Comparison of ENCODE assay signal across 16 cellular contexts in the genomic region with DNA sequence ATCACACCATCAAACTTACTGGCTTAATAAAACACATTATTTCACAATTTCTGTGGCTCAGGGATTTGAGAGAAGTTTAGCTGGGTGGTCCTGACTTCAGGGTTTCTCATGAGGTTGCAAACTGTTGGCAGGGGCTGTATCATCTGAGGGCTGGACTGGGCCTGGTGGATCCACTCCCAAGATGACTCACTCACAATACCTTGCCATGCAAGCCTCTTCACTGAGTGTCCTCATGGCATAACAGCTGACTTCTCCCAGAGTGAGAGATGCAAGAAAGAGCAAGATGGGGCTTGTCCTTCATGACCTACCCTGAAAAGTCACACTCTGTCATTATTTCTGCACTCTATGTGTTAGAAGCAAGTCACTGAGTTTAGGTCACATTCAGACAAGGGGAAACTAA.
"Had no signal": no experiment of that assay in that cellular context is flagged by ENCODE, and none has a peak within 500 bp of the region (broad histone marks: within the 10 kb centered on the region; RNA-seq: fewer than 3 reads in every experiment).

No MANE protein-coding gene starts in this region.

- ATAC-seq: gastroesophageal sphincter had no signal

- H3K4me3 Mint-ChIP-seq: activated naive CD4-positive, alpha-beta T cell treated with anti-CD3 and anti-CD28 coated beads, Interleukin-2, amount 50 U/mL, for 24 hours; activated T-cell treated with anti-CD3 and anti-CD28 coated beads, Interleukin-2, amount 50 U/mL, for 24 hours; T-helper 2 cell treated with Interferon-gamma antibody and Interleukin-4, amounts not matched to agents 5 μg/mL and 100 μg/mL, for 36 hours had no signal

- H3K9me3 ChIP-seq: gastroesophageal sphincter, right atrium auricular region, tibial artery, uterus had no signal

- H3K4me3 ChIP-seq: dorsolateral prefrontal cortex, gastroesophageal sphincter, right atrium auricular region, tibial artery, uterus had no signal

- H3K4me1 ChIP-seq: gastroesophageal sphincter, right atrium auricular region, tibial artery, uterus had no signal

- H3K9me3 Mint-ChIP-seq: T-helper 2 cell treated with Interferon-gamma antibody and Interleukin-4, amounts not matched to agents 5 μg/mL and 100 μg/mL, for 36 hours had no signal

- H3K36me3 Mint-ChIP-seq: activated naive CD4-positive, alpha-beta T cell treated with anti-CD3 and anti-CD28 coated beads, Interleukin-2, amount 50 U/mL, for 24 hours had no signal

- FAIRE-seq: endometrium, small intestine had no signal

- H3K4me1 Mint-ChIP-seq: activated naive CD4-positive, alpha-beta T cell treated with anti-CD3 and anti-CD28 coated beads, Interleukin-2, amount 50 U/mL, for 24 hours had no signal

- H3K27ac Mint-ChIP-seq: activated naive CD4-positive, alpha-beta T cell treated with anti-CD3 and anti-CD28 coated beads, Interleukin-2, amount 50 U/mL, for 24 hours; activated T-cell treated with anti-CD3 and anti-CD28 coated beads, Interleukin-2, amount 50 U/mL, for 24 hours; T-helper 2 cell treated with Interferon-gamma antibody and Interleukin-4, amounts not matched to agents 5 μg/mL and 100 μg/mL, for 36 hours had no signal

- H3K27me3 Mint-ChIP-seq: activated naive CD4-positive, alpha-beta T cell treated with anti-CD3 and anti-CD28 coated beads, Interleukin-2, amount 50 U/mL, for 24 hours; activated T-cell treated with anti-CD3 and anti-CD28 coated beads, Interleukin-2, amount 50 U/mL, for 24 hours had no signal

- H3K27ac ChIP-seq: brain microvascular endothelial cell, dorsolateral prefrontal cortex, gastroesophageal sphincter, right atrium auricular region, tibial artery, uterus had no signal

- H3K36me3 ChIP-seq: brain microvascular endothelial cell, gastroesophageal sphincter, right atrium auricular region, tibial artery, uterus had no signal

- DNase-seq: activated CD4-positive, alpha-beta T cell treated with anti-CD3 and anti-CD28 coated beads, Interleukin-2, amount 50 U/mL, for 4 hours; activated CD4-positive, CD25-positive, alpha-beta regulatory T cell treated with anti-CD3 and anti-CD28 coated beads, Interleukin-2, amount 50 U/mL, for 72 hours; activated effector memory CD4-positive, alpha-beta T cell treated with Interleukin-2 at 50 U/mL for 16 hours; activated T-cell treated with anti-CD3 and anti-CD28 coated beads, Interleukin-2, amount 50 U/mL, for 24 hours; amniotic stem cell; brain microvascular endothelial cell; dorsolateral prefrontal cortex; posterior cingulate gyrus; small intestine; tibial artery; uterus had no signal

- H3K27me3 ChIP-seq: brain microvascular endothelial cell, dorsolateral prefrontal cortex, gastroesophageal sphincter, right atrium auricular region, uterus had no signal
